13 cellular contexts compared by ENCODE assay signal in genomic region chr11:66116576-66117361, GRCh38. TPM values are rescaled to one million over a fixed set of nuclear protein-coding genes. Genes with fewer than 3 reads are reported as not detected.
DNase-seq lines count a peak whose midpoint lies in the region; ATAC-seq, FAIRE-seq and TF ChIP-seq lines count a peak whose summit lies in the region.
"Had no signal": no experiment of that assay in that cellular context is flagged by ENCODE, and none has a peak within 500 bp of the region (broad histone marks: within the 10 kb centered on the region; RNA-seq: fewer than 3 reads in every experiment).

No MANE protein-coding gene starts in this region.

- H3K9me3 Mint-ChIP-seq in GM23338: no peaks in the 10 kb centered on the region
- H3K9me3 Mint-ChIP-seq in activated T-helper 17 cell treated with anti-CD3 and anti-CD28 coated beads, Interleukin-2, amount 50 U/mL, for 72 hours: no peaks in the 10 kb centered on the region
- no peaks in the 10 kb centered on the region for H3K9me3 Mint-ChIP-seq in naive thymus-derived CD4-positive, alpha-beta T cell

- ATAC-seq in GM23338 (no peak), HG03280 (IDR thresholded peaks at IDR 0.05; ENCODE audit: unreplicated experiment) (no peak)
- ATAC-seq in activated T-helper 17 cell treated with anti-CD3 and anti-CD28 coated beads, Interleukin-2, amount 50 U/mL, for 72 hours (replicated peaks): peak; percentile 34
- ATAC-seq in naive thymus-derived CD4-positive, alpha-beta T cell: no peak
- ATAC-seq: right cardiac atrium had no signal

- H3K9ac ChIP-seq in BLaER1: 0 out of 2 replicates have a peak overlapping the region, but pooled peaks have one; percentile 32

- H3F3A ChIP-seq in GM23338 (replicated peaks; ENCODE audit: low read depth): no peaks in the 10 kb centered on the region

- H4K20me1 ChIP-seq in BLaER1 (peaks cover 51% of the 10 kb centered on the region), GM23338 (replicated peaks; ENCODE audit: insufficient read depth) (no peaks in the 10 kb centered on the region; the same call in 1 of the 2 replicates)

- peaks cover 3% of the 10 kb centered on the region; the same call in 1 of the 2 replicates for H3K79me2 ChIP-seq in GM23338 (replicated peaks; ENCODE audit: insufficient read depth)

- H3K4me2 ChIP-seq in BLaER1 (peak overlapping the region; percentile 86), GM23338 (0 out of 2 replicates have a peak overlapping the region, but pooled peaks have one; percentile 10)

- DNase-seq in GM23338 (ENCODE audit: low spot score): no peak
- DNase-seq in naive thymus-derived CD4-positive, alpha-beta T cell: no peak
- DNase-seq in D721Med (ENCODE audit: insufficient read length, low spot score): no peak
- no peak for DNase-seq in UCSD-AML1 (lab: John Stamatoyannopoulos, UW; ENCODE audit: unreplicated experiment)
- DNase-seq in GM19238 (ENCODE audit: insufficient read length, low spot score): no peak
- DNase-seq: kidney glomerular epithelial cell, NCI-H1092, right cardiac atrium had no signal

- H3K4me1 Mint-ChIP-seq in GM23338: peaks cover 45% of the 10 kb centered on the region
- peaks cover 72% of the 10 kb centered on the region for H3K4me1 Mint-ChIP-seq in activated T-helper 17 cell treated with anti-CD3 and anti-CD28 coated beads, Interleukin-2, amount 50 U/mL, for 72 hours
- peaks cover 76 to 100% (median 92%) of the 10 kb centered on the region in 7 donors for H3K4me1 Mint-ChIP-seq in naive thymus-derived CD4-positive, alpha-beta T cell

- FAIRE-seq in D721Med (lab: Jason Lieb, UNC): no peak
- FAIRE-seq: bronchial epithelial cell, endometrium had no signal

- intact Hi-C loops in naive thymus-derived CD4-positive, alpha-beta T cell (cut with micrococcal nuclease): no loop called here

- H3K27me3 Mint-ChIP-seq in GM23338 (ENCODE audit: insufficient read depth, low read depth, poor library complexity): peaks cover 12% of the 10 kb centered on the region
- no peaks in the 10 kb centered on the region for H3K27me3 Mint-ChIP-seq in activated T-helper 17 cell treated with anti-CD3 and anti-CD28 coated beads, Interleukin-2, amount 50 U/mL, for 72 hours
- H3K27me3 Mint-ChIP-seq in naive thymus-derived CD4-positive, alpha-beta T cell: no peaks in the 10 kb centered on the region

- H3K27ac Mint-ChIP-seq in GM23338: no peak overlapping the region
- H3K27ac Mint-ChIP-seq in activated T-helper 17 cell treated with anti-CD3 and anti-CD28 coated beads, Interleukin-2, amount 50 U/mL, for 72 hours: peak overlapping the region; percentile 87
- H3K27ac Mint-ChIP-seq in naive thymus-derived CD4-positive, alpha-beta T cell: peak overlapping the region; percentile 80 to 95 (median 87)

- no peaks in the 10 kb centered on the region for H3K36me3 Mint-ChIP-seq in GM23338 (ENCODE audit: low read depth)
- H3K36me3 Mint-ChIP-seq in activated T-helper 17 cell treated with anti-CD3 and anti-CD28 coated beads, Interleukin-2, amount 50 U/mL, for 72 hours (ENCODE audit: low read depth): no peaks in the 10 kb centered on the region
- H3K36me3 Mint-ChIP-seq in naive thymus-derived CD4-positive, alpha-beta T cell: peaks cover 0 to 8% (median 3%) of the 10 kb centered on the region in 5 donors

- H3K27ac ChIP-seq in BLaER1: no peak overlapping the region
- no peak overlapping the region for H3K27ac ChIP-seq in GM23338 (ENCODE audit: low read depth)
- H3K27ac ChIP-seq in naive thymus-derived CD4-positive, alpha-beta T cell (ENCODE audit: low read depth, low read length): peak overlapping the region; percentile 59

- TF ChIP-seq CTCF in GM23338 (conservative IDR thresholded peaks at IDR 0.05; ENCODE audit: low read depth in 2 of 2) (no peak), D721Med (IDR thresholded peaks at IDR 0.05; ENCODE audit: insufficient read depth, missing control alignments) (no peak)

- no peaks in the 10 kb centered on the region for H3K9me2 ChIP-seq in GM23338 (ENCODE audit: insufficient read depth)

- CTCF ChIA-PET in naive thymus-derived CD4-positive, alpha-beta T cell (lab: Charles Lee): interaction anchor here (0.8 to 4.4 kb wide), 10 partner anchors 9 to 94 kb away, joined by 3 to 28 read pairs (median 4); partner anchors contain the start of gene PACS1

- peaks cover 65% of the 10 kb centered on the region for H3K4me1 ChIP-seq in BLaER1
- peaks cover 47% of the 10 kb centered on the region for H3K4me1 ChIP-seq in GM23338 (ENCODE audit: insufficient read depth)
- H3K4me1 ChIP-seq in naive thymus-derived CD4-positive, alpha-beta T cell (ENCODE audit: control insufficient read depth in 2 of 2, insufficient read depth in 2 of 2, low read length in 2 of 2): peaks cover 75 to 92% of the 10 kb centered on the region in 2 donors

- H3K4me3 ChIP-seq in BLaER1 (no peak overlapping the region), GM23338 (no peak overlapping the region)
- H3K4me3 ChIP-seq in naive thymus-derived CD4-positive, alpha-beta T cell (ENCODE audit: low read length): peak overlapping the region; percentile 36

- no peaks in the 10 kb centered on the region for H3K9me3 ChIP-seq in BLaER1
- H3K9me3 ChIP-seq in naive thymus-derived CD4-positive, alpha-beta T cell (ENCODE audit: control insufficient read depth in 2 of 3, low read length in 3 of 3): no peaks in the 10 kb centered on the region

- H3K36me3 ChIP-seq in BLaER1 (no peaks in the 10 kb centered on the region), GM23338 (ENCODE audit: insufficient read depth) (no peaks in the 10 kb centered on the region)
- H3K36me3 ChIP-seq in naive thymus-derived CD4-positive, alpha-beta T cell (ENCODE audit: control insufficient read depth in 2 of 3, insufficient read depth in 3 of 3, low read length in 3 of 3): no peaks in the 10 kb centered on the region

- H3K27me3 ChIP-seq in BLaER1 (no peaks in the 10 kb centered on the region), GM23338 (ENCODE audit: insufficient read depth) (no peaks in the 10 kb centered on the region)
- H3K27me3 ChIP-seq in naive thymus-derived CD4-positive, alpha-beta T cell (ENCODE audit: control insufficient read depth in 2 of 2, insufficient read depth in 2 of 2, low read length in 2 of 2): no peaks in the 10 kb centered on the region

- POLR2A ChIA-PET in naive thymus-derived CD4-positive, alpha-beta T cell (lab: Charles Lee): interaction anchor here (0.6 to 5.6 kb wide), 13 partner anchors 8 to 464 kb away, joined by 3 to 77 read pairs (median 4); partner anchors contain the start of genes PACS1 and SF3B2

- H2AFZ ChIP-seq in GM23338: no peak overlapping the region

- H3K4me3 Mint-ChIP-seq in GM23338: no peak overlapping the region
- H3K4me3 Mint-ChIP-seq in activated T-helper 17 cell treated with anti-CD3 and anti-CD28 coated beads, Interleukin-2, amount 50 U/mL, for 72 hours: peak overlapping the region; percentile 78
- H3K4me3 Mint-ChIP-seq in naive thymus-derived CD4-positive, alpha-beta T cell: peak overlapping the region; percentile 56 to 86 (median 80)

TF ChIP-seq in GM23338, 12 proteins besides CTCF, POLR2A, EP300 and RAD21 (continues in another document):
- TF ChIP-seq CREB1 (CRISPR knock-in tag; IDR thresholded peaks at IDR 0.05; ENCODE audit: low read depth): no peak
- TF ChIP-seq STAT1 (IDR thresholded peaks at IDR 0.05; ENCODE audit: unreplicated experiment): no peak
- TF ChIP-seq ETS1 (IDR thresholded peaks at IDR 0.05): no peak
- TF ChIP-seq EZH2 (IDR thresholded peaks at IDR 0.05; ENCODE audit: low read depth, unreplicated experiment): no peak
- no peak for TF ChIP-seq JUNB (IDR thresholded peaks at IDR 0.05; ENCODE audit: unreplicated experiment)
- no peak for TF ChIP-seq REST (IDR thresholded peaks at IDR 0.05; ENCODE audit: unreplicated experiment)
- TF ChIP-seq ZNF114 (CRISPR knock-in tag; IDR thresholded peaks at IDR 0.05): no peak

RNA-seq across cellular contexts. Expression of gene PACS1, which starts 46.7 kb away (rescaled TPM):
- total RNA-seq in GM23338 (2014; rRNA removed; shearing (Covaris generic)): 23.7 and 37.5 TPM in 2 replicates
- polyA plus RNA-seq in GM23338 (2016; fragmentation: Nextera tagmentation; extraction: Ambion mirVana): 8.0 and 8.8 TPM in 2 replicates
- 100 to 1,000 TPM in 1 of 2 donors, 10 to 100 TPM in 1; 84.5 to 105 TPM for total RNA-seq in activated T-helper 17 cell treated with anti-CD3 and anti-CD28 coated beads, Interleukin-2, amount 50 U/mL, for 72 hours
- 100 to 1,000 TPM; 100 to 314 (median 252) TPM for total RNA-seq in naive thymus-derived CD4-positive, alpha-beta T cell
- 100 to 1,000 TPM in 1 of 2 donors, 10 to 100 TPM in 1; 48.0 to 116 TPM for polyA plus RNA-seq in naive thymus-derived CD4-positive, alpha-beta T cell
